ENCODE assay signal across 18 cellular contexts in genomic region chr18:79605481-79605880, GRCh38.
A peak's percentile ranks its signal among the peaks of the same experiment; 100 is the strongest.
DNase-seq lines count a peak whose midpoint lies in the region; ATAC-seq and TF ChIP-seq lines count a peak whose summit lies in the region.
"Had no signal": no experiment of that assay in that cellular context is flagged by ENCODE, and none has a peak within 500 bp of the region (broad histone marks: within the 10 kb centered on the region; RNA-seq: fewer than 3 reads in every experiment).

No MANE protein-coding gene starts in this region.

- H2AFZ ChIP-seq in mesenchymal stem cell (ENCODE audit: low read depth, low read length) (no peak overlapping the region), smooth muscle cell (ENCODE audit: low read depth) (no peak overlapping the region)
- H2AFZ ChIP-seq: GM23338 had no signal

- H3F3A ChIP-seq in smooth muscle cell (ENCODE audit: low read depth) = no peaks in the 10 kb centered on the region

- H4K20me1 ChIP-seq in smooth muscle cell (ENCODE audit: low read depth) = no peaks in the 10 kb centered on the region

- TF ChIP-seq CTCF in RWPE2 (IDR thresholded peaks at IDR 0.05; ENCODE audit: poor library complexity, severe bottlenecking) (no peak), coronary artery (IDR thresholded peaks at IDR 0.05) (no peak), sigmoid colon (IDR thresholded peaks at IDR 0.05) (no peak), smooth muscle cell (IDR thresholded peaks at IDR 0.05; ENCODE audit: borderline replicate concordance, insufficient read depth, poor library complexity, severe bottlenecking) (no peak)

- TF ChIP-seq POLR2A in sigmoid colon (IDR thresholded peaks at IDR 0.05) = no peak

- H3K79me1 ChIP-seq in mesenchymal stem cell (replicated peaks; ENCODE audit: low read length, poor library complexity, severe bottlenecking) = no peaks in the 10 kb centered on the region

- H3K9ac ChIP-seq in mesenchymal stem cell (ENCODE audit: low read length) = no peak overlapping the region
- no peak overlapping the region for H3K9ac ChIP-seq in smooth muscle cell (ENCODE audit: low read depth)

- DNase-seq in RWPE2 (ENCODE audit: low spot score) (peak; percentile 51), coronary artery (ENCODE audit: low spot score) (peak; percentile 56), mesenchymal stem cell (no peak), sigmoid colon (peak; percentile 33), NCI-H1105 treated with DMSO at 0.1 percent for 48 hours (lab: John Stamatoyannopoulos, UW) (no peak), smooth muscle cell (lab: John Stamatoyannopoulos, UW; ENCODE audit: unreplicated experiment) (no peak)
- DNase-seq: ACHN, C1 segment of cervical spinal cord, HCEC 1CT, Kasumi-1, MG63, NCI-H1048, NCI-H146, NCI-H2081, NCI-H748 treated with DMSO at 0.1 percent for 48 hours, SHP77 had no signal

- ATAC-seq in RWPE2 (ENCODE audit: low read depth) (no peak), HG02678 (IDR thresholded peaks at IDR 0.05; ENCODE audit: unreplicated experiment) (no peak)
- ATAC-seq: GM23338 had no signal

- no peak overlapping the region for H2BK12ac ChIP-seq in mesenchymal stem cell (ENCODE audit: low read length in 2 of 2)

- no peak overlapping the region for H2BK120ac ChIP-seq in mesenchymal stem cell (ENCODE audit: low read depth, low read length)

- H3K9me3 ChIP-seq in RWPE2 (ENCODE audit: severe bottlenecking) (no peaks in the 10 kb centered on the region), mesenchymal stem cell (ENCODE audit: control insufficient read depth, low read length) (no peaks in the 10 kb centered on the region), sigmoid colon (no peaks in the 10 kb centered on the region), smooth muscle cell (replicated peaks; ENCODE audit: low read depth) (no peaks in the 10 kb centered on the region)
- H3K9me3 ChIP-seq: MG63 had no signal

- no peak overlapping the region for H3K14ac ChIP-seq in mesenchymal stem cell (ENCODE audit: low read length in 2 of 2)

- intact Hi-C loops in sigmoid colon (cut with DNase I) = no loop called here

- H3K27me3 ChIP-seq in RWPE2 (ENCODE audit: insufficient read depth, poor library complexity, severe bottlenecking) = no peaks in the 10 kb centered on the region
- H3K27me3 ChIP-seq in mesenchymal stem cell (ENCODE audit: control insufficient read depth in 1 of 2, insufficient read depth in 1 of 2, low read length in 2 of 2) = peaks cover 4 to 55% of the 10 kb centered on the region in 2 experiments
- no peaks in the 10 kb centered on the region for H3K27me3 ChIP-seq in sigmoid colon
- H3K27me3 ChIP-seq in smooth muscle cell (ENCODE audit: low read depth) = no peaks in the 10 kb centered on the region
- H3K27me3 ChIP-seq: MG63 had no signal

- H3K79me2 ChIP-seq in smooth muscle cell (ENCODE audit: low read depth) = no peaks in the 10 kb centered on the region

- no peak for TF ChIP-seq EP300 in sigmoid colon (IDR thresholded peaks at IDR 0.05)

- H2BK5ac ChIP-seq in mesenchymal stem cell (ENCODE audit: low read depth, low read length, poor library complexity, severe bottlenecking) = no peak overlapping the region

- H2BK15ac ChIP-seq in mesenchymal stem cell (ENCODE audit: low read depth, poor library complexity, severe bottlenecking) = no peak overlapping the region

- no peaks in the 10 kb centered on the region for H3K4me1 ChIP-seq in RWPE2 (ENCODE audit: insufficient read depth, poor library complexity, severe bottlenecking)
- peaks cover 6% of the 10 kb centered on the region for H3K4me1 ChIP-seq in mesenchymal stem cell (ENCODE audit: control insufficient read depth, insufficient read depth, low read depth, low read length)
- H3K4me1 ChIP-seq in sigmoid colon = no peaks in the 10 kb centered on the region
- H3K4me1 ChIP-seq in smooth muscle cell (ENCODE audit: low read depth) = peaks cover 6% of the 10 kb centered on the region

- peak overlapping the region; percentile 5 for H4K8ac ChIP-seq in mesenchymal stem cell (ENCODE audit: low read length)

- H2AK5ac ChIP-seq in mesenchymal stem cell (ENCODE audit: low read length, severe bottlenecking) = no peak overlapping the region

- no peak overlapping the region for H3K4ac ChIP-seq in mesenchymal stem cell (ENCODE audit: low read depth in 1 of 2, low read length in 2 of 2)

- 93% methylated on average over 14 of the region's 15 CpGs for WGBS in mesenchymal stem cell
- 89% methylated on average over 15 of the region's 15 CpGs for WGBS in sigmoid colon, 2 donors
- WGBS in smooth muscle cell (ENCODE audit: low lambda C conversion rate) = 97% methylated on average over 15 of the region's 15 CpGs

- no peak overlapping the region for H3K23ac ChIP-seq in mesenchymal stem cell (ENCODE audit: low read length in 2 of 2)

- H3K27ac ChIP-seq in RWPE2 (ENCODE audit: poor library complexity, severe bottlenecking) (no peak overlapping the region), coronary artery (no peak overlapping the region), mesenchymal stem cell (ENCODE audit: low read length, poor library complexity, severe bottlenecking) (no peak overlapping the region), sigmoid colon (no peak overlapping the region), smooth muscle cell (ENCODE audit: low read depth) (no peak overlapping the region)

- H3K18ac ChIP-seq in mesenchymal stem cell (ENCODE audit: low read depth in 1 of 2, low read length in 2 of 2) = no peak overlapping the region

- no peak overlapping the region for H4K91ac ChIP-seq in mesenchymal stem cell (ENCODE audit: low read length)

- H3K4me2 ChIP-seq in mesenchymal stem cell (ENCODE audit: low read length, poor library complexity, severe bottlenecking) (no peak overlapping the region), smooth muscle cell (no peak overlapping the region)
- H3K4me2 ChIP-seq: GM23338 had no signal

- H3K36me3 ChIP-seq in RWPE2 (ENCODE audit: low read depth) (no peaks in the 10 kb centered on the region), mesenchymal stem cell (ENCODE audit: control insufficient read depth in 1 of 2, insufficient read depth in 2 of 2, low read depth in 1 of 2, low read length in 2 of 2) (no peaks in the 10 kb centered on the region), sigmoid colon (no peaks in the 10 kb centered on the region), smooth muscle cell (ENCODE audit: low read depth) (no peaks in the 10 kb centered on the region)
- H3K36me3 ChIP-seq: MG63 had no signal

- no peak overlapping the region for H3K4me3 ChIP-seq in RWPE2 (ENCODE audit: severe bottlenecking)
- no peak overlapping the region for H3K4me3 ChIP-seq in coronary artery
- H3K4me3 ChIP-seq in mesenchymal stem cell (ENCODE audit: insufficient read depth in 1 of 2, low read depth in 1 of 2, low read length in 2 of 2) = peak overlapping the region in 1 of 2 experiments; percentile 34
- no peak overlapping the region for H3K4me3 ChIP-seq in sigmoid colon
- H3K4me3 ChIP-seq in smooth muscle cell = no peak overlapping the region
- H3K4me3 ChIP-seq: GM23338, MG63 had no signal

Comparison
In these comparisons a context has a peak if more than half of its experiments do, and no peak if none do; other contexts are left out.
1. DNase-seq: peak in RWPE2 (single experiment), coronary artery (single experiment) and sigmoid colon (single experiment); none in mesenchymal stem cell (single experiment), NCI-H1105 treated with DMSO at 0.1 percent for 48 hours (single experiment) and smooth muscle cell (single experiment).